1 cellular context compared by ENCODE assay signal in the genomic region with DNA sequence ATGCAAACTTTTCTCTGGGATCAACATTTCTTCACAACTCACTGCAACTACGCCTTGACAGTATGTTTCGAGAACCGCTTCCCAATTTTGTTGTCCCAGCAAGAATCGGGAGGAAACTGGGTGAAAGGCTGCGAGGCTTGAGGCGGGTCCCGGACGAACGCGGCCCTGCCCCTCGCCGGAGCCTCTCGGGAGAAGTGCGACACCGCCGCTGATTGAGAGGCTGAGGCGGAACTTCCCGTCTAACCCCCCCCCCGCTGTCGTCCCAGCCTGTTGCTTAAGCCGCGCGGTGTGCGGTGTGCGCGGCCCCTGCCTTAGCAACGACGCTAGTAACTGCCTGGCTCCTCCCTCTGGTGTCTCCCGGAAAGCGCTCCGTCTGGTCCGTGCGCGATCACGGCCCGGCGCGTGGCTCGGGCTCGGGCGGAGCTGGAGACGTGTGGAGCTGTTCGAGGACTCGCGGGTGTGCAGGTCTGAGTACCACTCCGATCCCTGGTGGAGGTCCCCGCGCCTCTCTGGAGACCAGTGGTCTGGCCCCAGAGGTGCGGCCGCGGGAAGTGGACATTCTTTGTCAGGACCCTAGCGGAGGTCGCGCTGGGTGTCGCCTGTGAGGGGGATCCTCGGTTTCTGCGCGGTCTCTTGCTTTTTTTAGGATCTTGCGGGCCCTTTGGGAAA.
TF ChIP-seq lines count a peak whose summit lies in the region.

A gene with protein sequence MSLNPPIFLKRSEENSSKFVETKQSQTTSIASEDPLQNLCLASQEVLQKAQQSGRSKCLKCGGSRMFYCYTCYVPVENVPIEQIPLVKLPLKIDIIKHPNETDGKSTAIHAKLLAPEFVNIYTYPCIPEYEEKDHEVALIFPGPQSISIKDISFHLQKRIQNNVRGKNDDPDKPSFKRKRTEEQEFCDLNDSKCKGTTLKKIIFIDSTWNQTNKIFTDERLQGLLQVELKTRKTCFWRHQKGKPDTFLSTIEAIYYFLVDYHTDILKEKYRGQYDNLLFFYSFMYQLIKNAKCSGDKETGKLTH (plus strand): TSS at position 391 of the 669 bp plus-strand sequence. CDS start 4,120 bp downstream, outside the sequence.
A gene with protein sequence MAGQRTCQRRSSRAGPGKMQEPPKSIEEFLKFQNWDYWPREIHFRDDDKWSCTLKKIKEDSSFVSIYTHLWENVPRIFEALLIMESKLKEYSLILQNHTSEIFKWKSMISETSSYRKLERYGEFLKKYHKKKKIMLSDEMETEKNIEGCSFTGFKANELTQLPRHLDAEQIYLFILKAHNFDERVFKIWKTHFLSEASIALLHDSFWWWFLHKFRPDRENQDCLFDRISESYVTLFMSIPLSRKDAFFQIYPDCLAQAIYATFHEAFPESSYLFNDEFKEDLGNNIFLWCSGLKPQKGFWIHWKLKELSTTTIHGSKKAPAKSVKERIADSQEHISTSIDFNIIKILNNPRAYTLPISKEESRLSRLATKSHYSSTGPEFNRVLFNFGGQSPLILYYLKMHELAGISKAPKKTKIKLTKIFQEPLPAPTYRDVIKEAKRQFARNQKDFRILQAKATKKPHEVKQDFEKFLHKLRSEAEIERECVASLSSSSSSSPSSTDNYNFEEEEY (minus strand): TSS at position 161 of the 669 bp plus-strand sequence. CDS start 5,647 bp downstream, outside the sequence.

TF ChIP-seq in SK-N-SH treated with all-trans-retinoic acid at 6 μM for 48 hours, 23 proteins besides CTCF, POLR2A, EP300 and RAD21 (continued from another document):
- no peak for TF ChIP-seq ARNTL (CRISPR knock-in tag; IDR thresholded peaks at IDR 0.05; ENCODE audit: borderline replicate concordance, low read depth)
- TF ChIP-seq, protein P1, sequence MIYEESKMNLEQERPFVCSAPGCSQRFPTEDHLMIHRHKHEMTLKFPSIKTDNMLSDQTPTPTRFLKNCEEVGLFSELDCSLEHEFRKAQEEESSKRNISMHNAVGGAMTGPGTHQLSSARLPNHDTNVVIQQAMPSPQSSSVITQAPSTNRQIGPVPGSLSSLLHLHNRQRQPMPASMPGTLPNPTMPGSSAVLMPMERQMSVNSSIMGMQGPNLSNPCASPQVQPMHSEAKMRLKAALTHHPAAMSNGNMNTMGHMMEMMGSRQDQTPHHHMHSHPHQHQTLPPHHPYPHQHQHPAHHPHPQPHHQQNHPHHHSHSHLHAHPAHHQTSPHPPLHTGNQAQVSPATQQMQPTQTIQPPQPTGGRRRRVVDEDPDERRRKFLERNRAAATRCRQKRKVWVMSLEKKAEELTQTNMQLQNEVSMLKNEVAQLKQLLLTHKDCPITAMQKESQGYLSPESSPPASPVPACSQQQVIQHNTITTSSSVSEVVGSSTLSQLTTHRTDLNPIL (CRISPR knock-in tag; IDR thresholded peaks at IDR 0.05; ENCODE audit: low read depth): no peak
- no peak for TF ChIP-seq BACH2 (CRISPR knock-in tag; IDR thresholded peaks at IDR 0.05; ENCODE audit: borderline replicate concordance)
- TF ChIP-seq ISL1 (CRISPR knock-in tag; IDR thresholded peaks at IDR 0.05): no peak
- TF ChIP-seq, protein P2, sequence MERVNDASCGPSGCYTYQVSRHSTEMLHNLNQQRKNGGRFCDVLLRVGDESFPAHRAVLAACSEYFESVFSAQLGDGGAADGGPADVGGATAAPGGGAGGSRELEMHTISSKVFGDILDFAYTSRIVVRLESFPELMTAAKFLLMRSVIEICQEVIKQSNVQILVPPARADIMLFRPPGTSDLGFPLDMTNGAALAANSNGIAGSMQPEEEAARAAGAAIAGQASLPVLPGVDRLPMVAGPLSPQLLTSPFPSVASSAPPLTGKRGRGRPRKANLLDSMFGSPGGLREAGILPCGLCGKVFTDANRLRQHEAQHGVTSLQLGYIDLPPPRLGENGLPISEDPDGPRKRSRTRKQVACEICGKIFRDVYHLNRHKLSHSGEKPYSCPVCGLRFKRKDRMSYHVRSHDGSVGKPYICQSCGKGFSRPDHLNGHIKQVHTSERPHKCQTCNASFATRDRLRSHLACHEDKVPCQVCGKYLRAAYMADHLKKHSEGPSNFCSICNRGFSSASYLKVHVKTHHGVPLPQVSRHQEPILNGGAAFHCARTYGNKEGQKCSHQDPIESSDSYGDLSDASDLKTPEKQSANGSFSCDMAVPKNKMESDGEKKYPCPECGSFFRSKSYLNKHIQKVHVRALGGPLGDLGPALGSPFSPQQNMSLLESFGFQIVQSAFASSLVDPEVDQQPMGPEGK (CRISPR knock-in tag; IDR thresholded peaks at IDR 0.05; ENCODE audit: borderline replicate concordance): no peak
- TF ChIP-seq ZNF565 (CRISPR knock-in tag; conservative IDR thresholded peaks at IDR 0.05; ENCODE audit: low read depth): no peak
- 0 out of 2 replicates have a peak, but pooled peaks have one; percentile 5 for TF ChIP-seq GLIS3 (CRISPR knock-in tag; IDR thresholded peaks at IDR 0.05)
- TF ChIP-seq CSDC2 (CRISPR knock-in tag; IDR thresholded peaks at IDR 0.05): no peak
